ENCODE assay signal across 1 cellular context in genomic region chr3:44111482-44111881, GRCh38.
TF ChIP-seq lines count a peak whose summit lies in the region.

No MANE protein-coding gene starts in this region.

TF ChIP-seq in SK-N-SH treated with all-trans-retinoic acid at 6 μM for 48 hours, 23 proteins besides CTCF, POLR2A, EP300 and RAD21 (continued from another document):
- TF ChIP-seq GLIS3 (CRISPR knock-in tag; IDR thresholded peaks at IDR 0.05): no peak
- no peak for TF ChIP-seq TSHZ2 (CRISPR knock-in tag; IDR thresholded peaks at IDR 0.05)
- no peak for TF ChIP-seq PPARA (CRISPR knock-in tag; IDR thresholded peaks at IDR 0.05; ENCODE audit: borderline replicate concordance)
- no peak for TF ChIP-seq ESRRG (CRISPR knock-in tag; IDR thresholded peaks at IDR 0.05)
- no peak for TF ChIP-seq RARB (CRISPR knock-in tag; IDR thresholded peaks at IDR 0.05)
- TF ChIP-seq CREB5 (CRISPR knock-in tag; IDR thresholded peaks at IDR 0.05; ENCODE audit: low read depth): no peak
